Comparison of ENCODE assay signal across 10 cellular contexts in the genomic region with DNA sequence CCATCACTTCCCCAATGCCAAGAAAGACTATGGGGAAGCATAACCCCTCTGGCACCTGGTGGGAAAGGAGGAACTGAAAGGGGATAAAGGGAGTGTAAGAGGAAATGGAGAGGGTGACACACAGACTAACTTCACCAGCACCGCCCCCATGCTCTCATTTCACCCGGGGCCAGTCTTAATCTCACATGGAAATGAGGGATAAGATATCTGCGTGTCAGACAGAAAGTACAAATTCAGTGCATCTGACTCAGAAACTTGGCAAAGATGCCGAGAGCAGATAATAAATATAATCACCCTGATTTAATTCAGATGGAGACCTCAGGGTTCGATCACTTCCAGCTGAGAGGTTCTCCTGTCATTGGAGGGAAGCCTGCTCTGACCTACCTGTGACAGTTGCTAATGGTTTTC.
DNase-seq lines count a peak whose midpoint lies in the region; ATAC-seq and TF ChIP-seq lines count a peak whose summit lies in the region.
"Had no signal": no experiment of that assay in that cellular context is flagged by ENCODE, and none has a peak within 500 bp of the region (broad histone marks: within the 10 kb centered on the region; RNA-seq: fewer than 3 reads in every experiment).

No MANE protein-coding gene starts in this region.

- ATAC-seq in SK-N-SH treated with all-trans-retinoic acid at 6 μM for 48 hours (peak; percentile 90), HG02884 (IDR thresholded peaks at IDR 0.05; ENCODE audit: unreplicated experiment) (no peak), HG03342 (IDR thresholded peaks at IDR 0.05; ENCODE audit: unreplicated experiment) (no peak), HG03159 (IDR thresholded peaks at IDR 0.05; ENCODE audit: unreplicated experiment) (no peak)
- ATAC-seq: HCT116 had no signal

- H3K4me3 ChIP-seq in skeletal muscle cell (ENCODE audit: low read depth, low read length) = no peak overlapping the region

- DNase-seq in GM04504 (ENCODE audit: low read depth) (peak; percentile 86), fibroblast of gingiva (ENCODE audit: low read depth) (peak; percentile 66), skeletal muscle cell (ENCODE audit: low read depth) (peak; percentile 86), NCI-H2081 (lab: John Stamatoyannopoulos, UW) (no peak)
- DNase-seq: activated naive CD8-positive, alpha-beta T cell treated with anti-CD3 and anti-CD28 coated beads, Interleukin-2, amount 10 ng/mL, durations not matched to agents 7 days and 5 days had no signal

TF ChIP-seq in SK-N-SH treated with all-trans-retinoic acid at 6 μM for 48 hours, 23 proteins besides CTCF, POLR2A, EP300 and RAD21:
- TF ChIP-seq TOX (CRISPR knock-in tag; IDR thresholded peaks at IDR 0.05; ENCODE audit: borderline replicate concordance) (peak; percentile 63; the same call in 1 of the 2 replicates), ZFP30 (CRISPR knock-in tag; IDR thresholded peaks at IDR 0.05) (no peak), OSR1 (CRISPR knock-in tag; IDR thresholded peaks at IDR 0.05) (no peak), ARNTL (CRISPR knock-in tag; IDR thresholded peaks at IDR 0.05; ENCODE audit: borderline replicate concordance, low read depth) (no peak), TCF4 (CRISPR knock-in tag; IDR thresholded peaks at IDR 0.05; ENCODE audit: borderline replicate concordance) (peak; percentile 34; the same call in 1 of the 2 replicates)
- TF ChIP-seq, protein P1, sequence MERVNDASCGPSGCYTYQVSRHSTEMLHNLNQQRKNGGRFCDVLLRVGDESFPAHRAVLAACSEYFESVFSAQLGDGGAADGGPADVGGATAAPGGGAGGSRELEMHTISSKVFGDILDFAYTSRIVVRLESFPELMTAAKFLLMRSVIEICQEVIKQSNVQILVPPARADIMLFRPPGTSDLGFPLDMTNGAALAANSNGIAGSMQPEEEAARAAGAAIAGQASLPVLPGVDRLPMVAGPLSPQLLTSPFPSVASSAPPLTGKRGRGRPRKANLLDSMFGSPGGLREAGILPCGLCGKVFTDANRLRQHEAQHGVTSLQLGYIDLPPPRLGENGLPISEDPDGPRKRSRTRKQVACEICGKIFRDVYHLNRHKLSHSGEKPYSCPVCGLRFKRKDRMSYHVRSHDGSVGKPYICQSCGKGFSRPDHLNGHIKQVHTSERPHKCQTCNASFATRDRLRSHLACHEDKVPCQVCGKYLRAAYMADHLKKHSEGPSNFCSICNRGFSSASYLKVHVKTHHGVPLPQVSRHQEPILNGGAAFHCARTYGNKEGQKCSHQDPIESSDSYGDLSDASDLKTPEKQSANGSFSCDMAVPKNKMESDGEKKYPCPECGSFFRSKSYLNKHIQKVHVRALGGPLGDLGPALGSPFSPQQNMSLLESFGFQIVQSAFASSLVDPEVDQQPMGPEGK (CRISPR knock-in tag; IDR thresholded peaks at IDR 0.05; ENCODE audit: borderline replicate concordance) = no peak

Comparison
In these comparisons a context has a peak if more than half of its experiments do, and no peak if none do; other contexts are left out.
1. DNase-seq: peak in GM04504 (single experiment), fibroblast of gingiva (single experiment) and skeletal muscle cell (single experiment); none in NCI-H2081 (0 of 2).